In genomic region chr2:224584111-224584764, GRCh38 we compare ENCODE assay signal across 9 cellular contexts. TPM values are rescaled to one million over a fixed set of nuclear protein-coding genes. Genes with fewer than 3 reads are reported as not detected.
DNase-seq lines count a peak whose midpoint lies in the region; ATAC-seq, FAIRE-seq and TF ChIP-seq lines count a peak whose summit lies in the region.
"Had no signal": no experiment of that assay in that cellular context is flagged by ENCODE, and none has a peak within 500 bp of the region (broad histone marks: within the 10 kb centered on the region; RNA-seq: fewer than 3 reads in every experiment).

No MANE protein-coding gene starts in this region.

- no peak for TF ChIP-seq RAD21 in SK-N-SH (IDR thresholded peaks at IDR 0.05; ENCODE audit: low read length)

- H3K27ac ChIP-seq in SK-N-SH (ENCODE audit: low read depth in 2 of 2, low read length in 1 of 2): peak overlapping the region; percentile 47 to 92
- no peak overlapping the region for H3K27ac ChIP-seq in kidney (ENCODE audit: low read depth in 2 of 2, low read length in 2 of 2)

- H3K9ac ChIP-seq in SK-N-SH (peak overlapping the region; percentile 86), kidney (ENCODE audit: low read length in 2 of 2) (peak overlapping the region; percentile 61 to 87)

- H3K27me3 ChIP-seq in SK-N-SH (ENCODE audit: insufficient read depth): no peaks in the 10 kb centered on the region
- H3K27me3 ChIP-seq in bronchial epithelial cell (ENCODE audit: control insufficient read depth, insufficient read depth, low read length): no peaks in the 10 kb centered on the region

- POLR2A ChIA-PET in SK-N-SH (lab: Yijun Ruan, JAX): interaction anchor here (1.5 kb wide), 1 partner anchor 11 kb away, joined by 3 read pairs; no protein-coding TSS in a partner anchor

- DNase-seq in activated CD4-positive, CD25-positive, alpha-beta regulatory T cell treated with anti-CD3 and anti-CD28 coated beads, Interleukin-2, amount 50 U/mL, for 72 hours: peak; percentile 42
- DNase-seq in SK-N-SH: peak; percentile 30
- DNase-seq in bronchial epithelial cell (ENCODE audit: low read depth): no peak
- no peak for DNase-seq in kidney
- peak; percentile 9 for DNase-seq in stimulated activated CD4-positive, alpha-beta T cell treated with anti-CD3 and anti-CD28 coated beads, Interleukin-4, amount 100 ng/mL, for 1 hour
- no peak for DNase-seq in amniotic stem cell (lab: John Stamatoyannopoulos, UW)

- H3K4me2 ChIP-seq in SK-N-SH: peak overlapping the region; percentile 91

- peaks cover 55% of the 10 kb centered on the region for H3K79me2 ChIP-seq in SK-N-SH (ENCODE audit: insufficient read depth)

- 2% methylated on average over 15 of the region's 45 CpGs for WGBS in SK-N-SH (ENCODE audit: low lambda C conversion rate)

- H3K36me3 ChIP-seq in SK-N-SH (replicated peaks in 1 of 2; ENCODE audit: control insufficient read depth in 1 of 2, insufficient read depth in 2 of 2, low read length in 1 of 2): peaks cover 0 to 6% of the 10 kb centered on the region in 2 experiments
- H3K36me3 ChIP-seq in bronchial epithelial cell (ENCODE audit: control insufficient read depth, insufficient read depth, low read length): no peaks in the 10 kb centered on the region
- H3K36me3 ChIP-seq in kidney (ENCODE audit: control insufficient read depth in 1 of 2, insufficient read depth in 2 of 2, low read length in 2 of 2): no peaks in the 10 kb centered on the region

- TF ChIP-seq EP300 in SK-N-SH (IDR thresholded peaks at IDR 0.05; ENCODE audit: borderline replicate concordance in 1 of 2, low read depth in 1 of 2, low read length in 1 of 2): no peak

- H3K4me3 ChIP-seq in SK-N-SH (ENCODE audit: low read depth in 2 of 2, low read length in 1 of 2) (peak overlapping the region; percentile 83 to 91), bronchial epithelial cell (ENCODE audit: low read depth, low read length) (peak overlapping the region; percentile 68), kidney (ENCODE audit: low read length in 2 of 2) (peak overlapping the region; percentile 67 to 94)

- H4K20me1 ChIP-seq in SK-N-SH (ENCODE audit: insufficient read depth): peaks cover 52% of the 10 kb centered on the region

- H3K9me2 ChIP-seq in SK-N-SH: no peaks in the 10 kb centered on the region

- peaks cover 13% of the 10 kb centered on the region for H3F3A ChIP-seq in SK-N-SH (replicated peaks; ENCODE audit: insufficient read depth)

- no peak overlapping the region for H2AFZ ChIP-seq in SK-N-SH (ENCODE audit: low read depth)

- CTCF ChIA-PET in SK-N-SH (lab: Yijun Ruan, JAX): interaction anchor here (1.2 to 1.4 kb wide), 2 partner anchors 62 to 614 kb away, joined by 4 to 5 read pairs; no protein-coding TSS in a partner anchor

- no peak for ATAC-seq in activated CD4-positive, CD25-positive, alpha-beta regulatory T cell treated with anti-CD3 and anti-CD28 coated beads, Interleukin-2, amount 50 U/mL, for 24 hours
- ATAC-seq in HG03103 (IDR thresholded peaks at IDR 0.05; ENCODE audit: low read depth, unreplicated experiment): peak; percentile 0

- intact Hi-C loops in kidney (cut with DNase I): no loop called here

- H3K9me3 ChIP-seq in SK-N-SH (no peaks in the 10 kb centered on the region), kidney (ENCODE audit: control insufficient read depth in 1 of 2, low read length in 2 of 2) (no peaks in the 10 kb centered on the region)

- FAIRE-seq in bronchial epithelial cell (lab: Jason Lieb, UNC) (peak; percentile 58), kidney (lab: Jason Lieb, UNC) (no peak)
- FAIRE-seq: islet of Langerhans had no signal

- peaks cover 3 to 11% of the 10 kb centered on the region in 2 experiments; a peak in 3 of 4 replicates for H3K4me1 ChIP-seq in SK-N-SH (ENCODE audit: control insufficient read depth in 1 of 2, insufficient read depth in 2 of 2, low read depth in 1 of 2, low read length in 1 of 2)
- peaks cover 2 to 3% of the 10 kb centered on the region in 2 donors for H3K4me1 ChIP-seq in kidney (ENCODE audit: control insufficient read depth in 1 of 2, insufficient read depth in 1 of 2, low read depth in 1 of 2, low read length in 2 of 2)

- TF ChIP-seq CTCF in SK-N-SH (IDR thresholded peaks at IDR 0.05) (no peak), bronchial epithelial cell (IDR thresholded peaks at IDR 0.05; ENCODE audit: insufficient read depth, low read length, severe bottlenecking) (no peak), kidney (IDR thresholded peaks at IDR 0.05; ENCODE audit: borderline replicate concordance, extremely low read depth, insufficient read depth) (no peak)

TF ChIP-seq in SK-N-SH, 30 proteins besides CTCF, POLR2A, EP300 and RAD21:
- no peak for TF ChIP-seq NRF1 (IDR thresholded peaks at IDR 0.05; ENCODE audit: low read depth, low read length)
- no peak for TF ChIP-seq SMC3 (IDR thresholded peaks at IDR 0.05; ENCODE audit: low read depth, low read length)
- TF ChIP-seq ZBTB33 (IDR thresholded peaks at IDR 0.05; ENCODE audit: borderline replicate concordance, low read depth): no peak
- TF ChIP-seq, protein P1, sequence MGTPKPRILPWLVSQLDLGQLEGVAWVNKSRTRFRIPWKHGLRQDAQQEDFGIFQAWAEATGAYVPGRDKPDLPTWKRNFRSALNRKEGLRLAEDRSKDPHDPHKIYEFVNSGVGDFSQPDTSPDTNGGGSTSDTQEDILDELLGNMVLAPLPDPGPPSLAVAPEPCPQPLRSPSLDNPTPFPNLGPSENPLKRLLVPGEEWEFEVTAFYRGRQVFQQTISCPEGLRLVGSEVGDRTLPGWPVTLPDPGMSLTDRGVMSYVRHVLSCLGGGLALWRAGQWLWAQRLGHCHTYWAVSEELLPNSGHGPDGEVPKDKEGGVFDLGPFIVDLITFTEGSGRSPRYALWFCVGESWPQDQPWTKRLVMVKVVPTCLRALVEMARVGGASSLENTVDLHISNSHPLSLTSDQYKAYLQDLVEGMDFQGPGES (IDR thresholded peaks at IDR 0.05; ENCODE audit: low read depth, low read length): no peak
- no peak for TF ChIP-seq JUND (IDR thresholded peaks at IDR 0.05)
- no peak for TF ChIP-seq GATA2 (CRISPR knock-in tag; IDR thresholded peaks at IDR 0.05)
- TF ChIP-seq, protein P2, sequence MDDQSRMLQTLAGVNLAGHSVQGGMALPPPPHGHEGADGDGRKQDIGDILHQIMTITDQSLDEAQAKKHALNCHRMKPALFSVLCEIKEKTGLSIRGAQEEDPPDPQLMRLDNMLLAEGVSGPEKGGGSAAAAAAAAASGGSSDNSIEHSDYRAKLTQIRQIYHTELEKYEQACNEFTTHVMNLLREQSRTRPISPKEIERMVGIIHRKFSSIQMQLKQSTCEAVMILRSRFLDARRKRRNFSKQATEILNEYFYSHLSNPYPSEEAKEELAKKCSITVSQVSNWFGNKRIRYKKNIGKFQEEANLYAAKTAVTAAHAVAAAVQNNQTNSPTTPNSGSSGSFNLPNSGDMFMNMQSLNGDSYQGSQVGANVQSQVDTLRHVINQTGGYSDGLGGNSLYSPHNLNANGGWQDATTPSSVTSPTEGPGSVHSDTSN (IDR thresholded peaks at IDR 0.05): no peak
- TF ChIP-seq NFIC (IDR thresholded peaks at IDR 0.05; ENCODE audit: borderline replicate concordance): no peak
- TF ChIP-seq RFX5 (IDR thresholded peaks at IDR 0.05; ENCODE audit: low read length): no peak
- no peak for TF ChIP-seq TCF12 (IDR thresholded peaks at IDR 0.05)
- TF ChIP-seq RXRA (IDR thresholded peaks at IDR 0.05; ENCODE audit: borderline replicate concordance, low read depth): no peak
- TF ChIP-seq MXI1 (IDR thresholded peaks at IDR 0.05; ENCODE audit: low read depth, low read length): no peak; the same call in 1 of the 2 replicates
- no peak for TF ChIP-seq GABPA (IDR thresholded peaks at IDR 0.05; ENCODE audit: low read depth)
- TF ChIP-seq FOXJ3 (CRISPR knock-in tag; IDR thresholded peaks at IDR 0.05): no peak
- no peak for TF ChIP-seq EZH2phosphoT487 (IDR thresholded peaks at IDR 0.05; ENCODE audit: borderline replicate concordance, low read depth)

RNA-seq across cellular contexts. Expression of gene CUL3, which starts 0.9 kb away (rescaled TPM):
- polyA plus RNA-seq in SK-N-SH (2012; rRNA removed): 17.0 and 17.3 TPM in 2 replicates
- polyA plus RNA-seq in SK-N-SH (2012; cell fraction: cytosol; rRNA removed): 27.3 and 34.3 TPM in 2 replicates
- 10.8 and 34.5 TPM in 2 replicates for polyA plus RNA-seq in SK-N-SH (2012; cell fraction: nucleus; rRNA removed)
- 53.7 and 91.9 TPM in 2 replicates for total RNA-seq in bronchial epithelial cell
- total RNA-seq in kidney: 78.5 TPM
- 81.2 TPM for polyA plus RNA-seq in kidney (ENCODE audit: insufficient read depth, low read depth, low replicate concordance)

Comparison
In these comparisons a context has a peak if more than half of its experiments do, and no peak if none do; other contexts are left out.
1. DNase-seq: peak in activated CD4-positive, CD25-positive, alpha-beta regulatory T cell treated with anti-CD3 and anti-CD28 coated beads, Interleukin-2, amount 50 U/mL, for 72 hours (single experiment), SK-N-SH (single experiment) and stimulated activated CD4-positive, alpha-beta T cell treated with anti-CD3 and anti-CD28 coated beads, Interleukin-4, amount 100 ng/mL, for 1 hour (single experiment); none in bronchial epithelial cell (single experiment), kidney (single experiment) and amniotic stem cell (single experiment).
2. H3K27ac ChIP-seq: peak in SK-N-SH (2 of 2); none in kidney (0 of 2).
3. Peak in every context shown above with its lines, with median percentiles within 50 percentile points of each other: H3K4me3 ChIP-seq.